In the genomic region with DNA sequence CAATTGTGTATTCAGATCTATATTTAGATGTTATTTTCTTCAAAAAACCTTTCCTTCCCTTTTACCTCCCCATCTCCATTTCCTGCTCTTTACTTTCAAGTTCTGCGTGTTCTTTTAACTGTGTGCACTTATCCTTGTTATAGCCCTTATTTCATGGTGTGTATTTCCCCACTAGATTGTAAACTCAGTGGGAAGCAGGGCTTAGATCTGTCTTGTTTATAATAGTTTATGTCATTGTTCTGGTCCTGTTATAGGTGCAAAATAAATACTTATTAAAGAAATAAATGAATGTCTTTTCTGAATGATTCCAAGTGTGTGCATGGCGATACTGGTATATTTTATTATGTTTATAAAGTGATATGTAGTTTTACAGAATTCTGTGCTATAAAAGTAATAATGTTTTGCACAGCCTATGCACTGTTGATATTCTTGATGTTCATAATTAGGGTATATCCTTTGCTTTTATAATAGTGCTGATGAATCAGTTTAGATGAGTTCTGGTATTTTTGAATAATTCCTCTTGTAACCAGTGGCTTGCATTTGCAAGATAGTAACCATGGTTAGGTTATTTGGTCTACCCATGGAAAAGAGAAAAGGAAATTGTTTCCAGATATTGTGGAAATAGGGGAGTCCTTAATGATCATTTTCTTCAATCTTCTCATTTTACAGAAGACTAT, we compare ENCODE assay signal across 17 cellular contexts. TPM values are rescaled to one million over a fixed set of nuclear protein-coding genes. Genes with fewer than 3 reads are reported as not detected.
A peak's percentile ranks its signal among the peaks of the same experiment; 100 is the strongest.
DNase-seq lines count a peak whose midpoint lies in the region; ATAC-seq and TF ChIP-seq lines count a peak whose summit lies in the region.
"Had no signal": no experiment of that assay in that cellular context is flagged by ENCODE, and none has a peak within 500 bp of the region (broad histone marks: within the 10 kb centered on the region; RNA-seq: fewer than 3 reads in every experiment).

No MANE protein-coding gene starts in this region.

- POLR2A ChIA-PET in activated naive CD8-positive, alpha-beta T cell treated with anti-CD3 and anti-CD28 coated beads, Interleukin-2, amount 10 ng/mL, durations not matched to agents 7 days and 5 days (lab: Charles Lee), result no interaction called here

- H3F3A ChIP-seq in DOHH2 (ENCODE audit: control insufficient read depth, insufficient read depth), result no peaks in the 10 kb centered on the region

- H3K9me2 ChIP-seq in DOHH2 (replicated peaks; ENCODE audit: control insufficient read depth, low read length), result no peaks in the 10 kb centered on the region

- H3K27ac Mint-ChIP-seq in CD4-positive, CD25-positive, alpha-beta regulatory T cell, result peak overlapping the region in 2 of 3 donors; percentile 1 to 27
- H3K27ac Mint-ChIP-seq in activated naive CD8-positive, alpha-beta T cell treated with anti-CD3 and anti-CD28 coated beads, Interleukin-2, amount 10 ng/mL, durations not matched to agents 7 days and 5 days, result no peak overlapping the region
- H3K27ac Mint-ChIP-seq: CD14-positive monocyte; stimulated activated memory B cell treated with anti-CD40 and anti-IgM and Interleukin-4, amounts not matched to agents 10 μg/mL and 1 μg/mL and 100 μg/mL, for 72 hours had no signal

- H3K36me3 Mint-ChIP-seq in CD4-positive, CD25-positive, alpha-beta regulatory T cell, result no peaks in the 10 kb centered on the region
- H3K36me3 Mint-ChIP-seq in activated naive CD8-positive, alpha-beta T cell treated with anti-CD3 and anti-CD28 coated beads, Interleukin-2, amount 10 ng/mL, durations not matched to agents 7 days and 5 days, result peaks cover 23% of the 10 kb centered on the region
- H3K36me3 Mint-ChIP-seq: CD14-positive monocyte; naive B cell; stimulated activated memory B cell treated with anti-CD40 and anti-IgM and Interleukin-4, amounts not matched to agents 10 μg/mL and 1 μg/mL and 100 μg/mL, for 72 hours had no signal

- no peaks in the 10 kb centered on the region for H3K9me3 ChIP-seq in CD4-positive, CD25-positive, alpha-beta regulatory T cell (ENCODE audit: control insufficient read depth in 2 of 2, low read length in 2 of 2)
- H3K9me3 ChIP-seq in DOHH2 (ENCODE audit: control insufficient read depth, insufficient read depth, low read length) (no peaks in the 10 kb centered on the region), lower lobe of right lung (no peaks in the 10 kb centered on the region)

- intact Hi-C loops in lower lobe of right lung (cut with DNase I), result no loop called here

- peaks cover 32 to 56% (median 46%) of the 10 kb centered on the region in 4 donors for H3K4me1 Mint-ChIP-seq in CD4-positive, CD25-positive, alpha-beta regulatory T cell
- peaks cover 49% of the 10 kb centered on the region for H3K4me1 Mint-ChIP-seq in activated naive CD8-positive, alpha-beta T cell treated with anti-CD3 and anti-CD28 coated beads, Interleukin-2, amount 10 ng/mL, durations not matched to agents 7 days and 5 days
- H3K4me1 Mint-ChIP-seq: CD14-positive monocyte; naive B cell; stimulated activated memory B cell treated with anti-CD40 and anti-IgM and Interleukin-4, amounts not matched to agents 10 μg/mL and 1 μg/mL and 100 μg/mL, for 72 hours had no signal

- ATAC-seq in CD4-positive, CD25-positive, alpha-beta regulatory T cell (ENCODE audit: low read depth in 2 of 2), result no peak
- ATAC-seq in activated naive CD8-positive, alpha-beta T cell treated with anti-CD3 and anti-CD28 coated beads, Interleukin-2, amount 10 ng/mL, durations not matched to agents 7 days and 5 days (ENCODE audit: low read depth), result no peak
- no peak for ATAC-seq in lower lobe of right lung
- no peak for ATAC-seq in GM18519 (IDR thresholded peaks at IDR 0.05; ENCODE audit: low FRiP score, unreplicated experiment)
- ATAC-seq: stimulated activated memory B cell treated with anti-CD40 and anti-IgM and Interleukin-4, amounts not matched to agents 10 μg/mL and 1 μg/mL and 100 μg/mL, for 72 hours had no signal

- H3K9me3 Mint-ChIP-seq in CD4-positive, CD25-positive, alpha-beta regulatory T cell, result peaks cover 0 to 2% (median 0%) of the 10 kb centered on the region in 7 donors
- peaks cover 2% of the 10 kb centered on the region for H3K9me3 Mint-ChIP-seq in activated naive CD8-positive, alpha-beta T cell treated with anti-CD3 and anti-CD28 coated beads, Interleukin-2, amount 10 ng/mL, durations not matched to agents 7 days and 5 days
- H3K9me3 Mint-ChIP-seq: stimulated activated memory B cell treated with anti-CD40 and anti-IgM and Interleukin-4, amounts not matched to agents 10 μg/mL and 1 μg/mL and 100 μg/mL, for 72 hours had no signal

- H3K27ac ChIP-seq in CD4-positive, CD25-positive, alpha-beta regulatory T cell (ENCODE audit: insufficient read depth, low read length, poor library complexity, severe bottlenecking), result no peak overlapping the region
- H3K27ac ChIP-seq in DOHH2 (ENCODE audit: low read depth, low read length) (no peak overlapping the region), lower lobe of right lung (peak overlapping the region; percentile 54)
- H3K27ac ChIP-seq: cardiac muscle cell had no signal

- H4K20me1 ChIP-seq in DOHH2 (ENCODE audit: control insufficient read depth, insufficient read depth, low read depth, low read length), result peaks cover 5% of the 10 kb centered on the region; the same call in 1 of the 2 replicates

- 0 out of 2 replicates have a peak overlapping the region, but pooled peaks have one; percentile 23 for H3K4me2 ChIP-seq in DOHH2 (ENCODE audit: low read length)

- H3K79me2 ChIP-seq in DOHH2 (ENCODE audit: control insufficient read depth, low read length), result peaks cover 70% of the 10 kb centered on the region

- DNase-seq in CD4-positive, CD25-positive, alpha-beta regulatory T cell, result no peak
- no peak for DNase-seq in activated naive CD8-positive, alpha-beta T cell treated with anti-CD3 and anti-CD28 coated beads, Interleukin-2, amount 10 ng/mL, durations not matched to agents 7 days and 5 days
- DNase-seq in lower lobe of right lung, result no peak
- no peak for DNase-seq in SIG-M5 (lab: John Stamatoyannopoulos, UW)
- no peak for DNase-seq in mesenteric fat pad (ENCODE audit: low spot score)
- DNase-seq in NCI-H1105 treated with DMSO at 0.1 percent for 48 hours (lab: John Stamatoyannopoulos, UW), result no peak
- DNase-seq: GDM1; naive B cell; NCI-H187; NK-92 treated with Interleukin-12 subunit alpha and Interleukin-12 subunit beta, amount 100 ng/mL, for 24 hours; retina; SHP77 treated with DMSO at 0.1 percent for 48 hours had no signal

- H3K4me1 ChIP-seq in CD4-positive, CD25-positive, alpha-beta regulatory T cell (ENCODE audit: control insufficient read depth, insufficient read depth, low read length, poor library complexity, severe bottlenecking), result peaks cover 7% of the 10 kb centered on the region
- H3K4me1 ChIP-seq in DOHH2 (ENCODE audit: control insufficient read depth, low read length) (peaks cover 18% of the 10 kb centered on the region), lower lobe of right lung (peaks cover 30% of the 10 kb centered on the region)

- H3K36me3 ChIP-seq in CD4-positive, CD25-positive, alpha-beta regulatory T cell (ENCODE audit: control insufficient read depth, insufficient read depth, low read length), result no peaks in the 10 kb centered on the region
- H3K36me3 ChIP-seq in DOHH2 (ENCODE audit: control insufficient read depth, low read length) (no peaks in the 10 kb centered on the region; the same call in 1 of the 2 replicates), lower lobe of right lung (no peaks in the 10 kb centered on the region)
- H3K36me3 ChIP-seq: cardiac muscle cell had no signal

- H3K4me3 Mint-ChIP-seq in CD4-positive, CD25-positive, alpha-beta regulatory T cell, result peak overlapping the region in 2 of 4 donors; percentile 0 to 2
- peak overlapping the region; percentile 60 for H3K4me3 Mint-ChIP-seq in activated naive CD8-positive, alpha-beta T cell treated with anti-CD3 and anti-CD28 coated beads, Interleukin-2, amount 10 ng/mL, durations not matched to agents 7 days and 5 days
- H3K4me3 Mint-ChIP-seq: CD14-positive monocyte; naive B cell; stimulated activated memory B cell treated with anti-CD40 and anti-IgM and Interleukin-4, amounts not matched to agents 10 μg/mL and 1 μg/mL and 100 μg/mL, for 72 hours had no signal

- H3K27me3 Mint-ChIP-seq in CD4-positive, CD25-positive, alpha-beta regulatory T cell, result no peaks in the 10 kb centered on the region
- H3K27me3 Mint-ChIP-seq in activated naive CD8-positive, alpha-beta T cell treated with anti-CD3 and anti-CD28 coated beads, Interleukin-2, amount 10 ng/mL, durations not matched to agents 7 days and 5 days, result peaks cover 6% of the 10 kb centered on the region

- H3K4me3 ChIP-seq in CD4-positive, CD25-positive, alpha-beta regulatory T cell (ENCODE audit: low read depth, low read length), result peak overlapping the region; percentile 23
- H3K4me3 ChIP-seq in DOHH2 (ENCODE audit: low read length) (no peak overlapping the region), lower lobe of right lung (no peak overlapping the region)
- H3K4me3 ChIP-seq: cardiac muscle cell had no signal

- TF ChIP-seq CTCF in DOHH2 (IDR thresholded peaks at IDR 0.05; ENCODE audit: low read depth, low read length, poor library complexity, severe bottlenecking) (no peak), lower lobe of right lung (IDR thresholded peaks at IDR 0.05) (no peak)

- H3K27me3 ChIP-seq in CD4-positive, CD25-positive, alpha-beta regulatory T cell (ENCODE audit: control insufficient read depth, insufficient read depth, low read length), result no peaks in the 10 kb centered on the region
- no peaks in the 10 kb centered on the region for H3K27me3 ChIP-seq in DOHH2 (ENCODE audit: control insufficient read depth, low read length)
- no peaks in the 10 kb centered on the region for H3K27me3 ChIP-seq in lower lobe of right lung (ENCODE audit: low read depth)
- H3K27me3 ChIP-seq: cardiac muscle cell had no signal

RNA-seq across cellular contexts. Expression of a gene that starts 12.1 kb away (rescaled TPM):
- 5.4 TPM for total RNA-seq in CD4-positive, CD25-positive, alpha-beta regulatory T cell
- 1 to 10 TPM; 2.9 to 4.8 (median 3.8) TPM for polyA plus RNA-seq in CD4-positive, CD25-positive, alpha-beta regulatory T cell
- total RNA-seq in activated naive CD8-positive, alpha-beta T cell treated with anti-CD3 and anti-CD28 coated beads, Interleukin-2, amount 10 ng/mL, durations not matched to agents 7 days and 5 days, result 1 to 10 TPM; 6.7 to 9.8 TPM
- 30.0 TPM for total RNA-seq in lower lobe of right lung
- 19.1 TPM for total RNA-seq in mesenteric fat pad
- polyA plus RNA-seq: CD14-positive monocyte had no signal
